In genomic region chr10:35638116-35638515, GRCh38 we compare ENCODE assay signal across 2 cellular contexts.
TF ChIP-seq lines count a peak whose summit lies in the region.

No MANE protein-coding gene starts in this region.

TF ChIP-seq in GM23338, 12 proteins besides CTCF, POLR2A, EP300 and RAD21 (continued from another document):
- TF ChIP-seq REST (IDR thresholded peaks at IDR 0.05; ENCODE audit: unreplicated experiment): no peak
- TF ChIP-seq ZNF331 (CRISPR knock-in tag; IDR thresholded peaks at IDR 0.05; ENCODE audit: low read depth): no peak
- TF ChIP-seq ZNF462 (CRISPR knock-in tag; IDR thresholded peaks at IDR 0.05): no peak
- no peak for TF ChIP-seq STAT1 (IDR thresholded peaks at IDR 0.05; ENCODE audit: unreplicated experiment)
- no peak for TF ChIP-seq JUNB (IDR thresholded peaks at IDR 0.05; ENCODE audit: unreplicated experiment)
- TF ChIP-seq EZH2phosphoT487 (IDR thresholded peaks at IDR 0.05; ENCODE audit: unreplicated experiment): no peak
- no peak for TF ChIP-seq CREB1 (CRISPR knock-in tag; IDR thresholded peaks at IDR 0.05; ENCODE audit: low read depth)
- TF ChIP-seq NANOG (IDR thresholded peaks at IDR 0.05; ENCODE audit: borderline replicate concordance): no peak
- TF ChIP-seq ZNF114 (CRISPR knock-in tag; IDR thresholded peaks at IDR 0.05): no peak
- TF ChIP-seq POLR2AphosphoS5 (IDR thresholded peaks at IDR 0.05; ENCODE audit: low read depth): no peak
- TF ChIP-seq EZH2 (IDR thresholded peaks at IDR 0.05; ENCODE audit: low read depth, unreplicated experiment): no peak

TF ChIP-seq in WTC11, 78 proteins besides CTCF, POLR2A, EP300 and RAD21 (continued from another document):
- TF ChIP-seq E2F1 (CRISPR knock-in tag; IDR thresholded peaks at IDR 0.05) (no peak), FOXP1 (CRISPR knock-in tag; IDR thresholded peaks at IDR 0.05; ENCODE audit: borderline replicate concordance) (no peak), ZNF232 (CRISPR knock-in tag; IDR thresholded peaks at IDR 0.05) (no peak), FOXJ3 (CRISPR knock-in tag; IDR thresholded peaks at IDR 0.05; ENCODE audit: borderline replicate concordance) (no peak), PREB (CRISPR knock-in tag; IDR thresholded peaks at IDR 0.05; ENCODE audit: borderline replicate concordance) (no peak), ARID4B (CRISPR knock-in tag; IDR thresholded peaks at IDR 0.05; ENCODE audit: borderline replicate concordance) (no peak), PRDM15 (CRISPR knock-in tag; IDR thresholded peaks at IDR 0.05) (no peak), NR3C1 (CRISPR knock-in tag; conservative IDR thresholded peaks at IDR 0.05; ENCODE audit: low read depth) (no peak), E2F5 (CRISPR knock-in tag; IDR thresholded peaks at IDR 0.05) (no peak)
